ENCODE assay signal across 8 cellular contexts in the genomic region with DNA sequence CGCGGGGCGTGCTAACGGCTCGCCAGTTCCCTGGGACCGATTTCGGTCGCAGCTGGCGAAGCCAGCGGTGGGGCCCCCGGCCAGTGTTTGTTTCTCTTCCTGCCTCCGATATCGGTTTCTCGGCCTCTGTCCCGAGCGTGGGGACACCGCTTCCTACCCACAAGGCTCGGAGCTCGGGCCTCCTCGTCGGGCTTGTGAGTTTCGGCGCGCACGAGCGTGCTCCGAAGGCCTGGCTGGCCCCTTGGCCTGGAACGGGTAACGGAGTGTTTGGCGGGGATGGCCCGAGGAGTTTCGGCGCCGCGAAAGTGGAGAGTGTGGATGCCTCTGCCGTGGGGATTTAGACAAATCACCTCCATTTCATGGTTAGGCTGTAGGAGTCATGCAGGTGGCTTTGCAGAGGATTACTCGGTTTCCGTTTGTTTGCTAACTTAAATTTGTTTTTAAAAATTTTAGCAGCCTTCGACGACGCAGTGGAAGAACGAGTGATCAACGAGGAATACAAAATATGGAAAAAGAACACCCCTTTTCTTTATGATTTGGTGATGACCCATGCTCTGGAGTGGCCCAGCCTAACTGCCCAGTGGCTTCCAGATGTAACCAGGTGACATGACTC. TPM values are rescaled to one million over a fixed set of nuclear protein-coding genes. Genes with fewer than 3 reads are reported as not detected.
DNase-seq lines count a peak whose midpoint lies in the region; ATAC-seq and TF ChIP-seq lines count a peak whose summit lies in the region.

No MANE protein-coding gene starts in this region.

- H3K4me1 ChIP-seq in NT2/D1 (ENCODE audit: insufficient read depth, insufficient read length), result peaks cover 3% of the 10 kb centered on the region
- peaks cover 4% of the 10 kb centered on the region for H3K4me1 ChIP-seq in endocrine pancreas (ENCODE audit: control insufficient read depth, insufficient read depth, low read length)

- H3K27me3 ChIP-seq in NT2/D1 (ENCODE audit: insufficient read depth, insufficient read length) (no peaks in the 10 kb centered on the region), endocrine pancreas (ENCODE audit: control insufficient read depth, insufficient read depth, low read length) (no peaks in the 10 kb centered on the region)

- TF ChIP-seq CTCF in CD14-positive monocyte (IDR thresholded peaks at IDR 0.05), result no peak

- H3K36me3 ChIP-seq in NT2/D1 (ENCODE audit: insufficient read depth, insufficient read length, low read length) (peaks cover 55% of the 10 kb centered on the region), endocrine pancreas (ENCODE audit: control insufficient read depth, insufficient read depth, low read length) (no peaks in the 10 kb centered on the region)

- H3K9me3 ChIP-seq in NT2/D1 (ENCODE audit: insufficient read depth, low read length) (no peaks in the 10 kb centered on the region), endocrine pancreas (ENCODE audit: control insufficient read depth, low read length) (no peaks in the 10 kb centered on the region)

- no peaks in the 10 kb centered on the region for H3K27me3 Mint-ChIP-seq in CD14-positive monocyte (ENCODE audit: low read depth in 3 of 3)
- H3K27me3 Mint-ChIP-seq in naive thymus-derived CD8-positive, alpha-beta T cell, result no peaks in the 10 kb centered on the region

- H3K4me1 Mint-ChIP-seq in CD14-positive monocyte, result peaks cover 42% of the 10 kb centered on the region
- H3K4me1 Mint-ChIP-seq in naive thymus-derived CD8-positive, alpha-beta T cell, result peaks cover 21 to 74% (median 64%) of the 10 kb centered on the region in 4 donors

- H3K9ac ChIP-seq in NT2/D1 (ENCODE audit: insufficient read length, low read depth) (peak overlapping the region; percentile 95), endocrine pancreas (ENCODE audit: control insufficient read depth, insufficient read depth, low read length) (peak overlapping the region; percentile 97)

- H3K9me3 Mint-ChIP-seq in CD14-positive monocyte, result peaks cover 0 to 3% (median 0%) of the 10 kb centered on the region in 7 donors
- H3K9me3 Mint-ChIP-seq in naive thymus-derived CD8-positive, alpha-beta T cell, result no peaks in the 10 kb centered on the region

- H3K4me3 ChIP-seq in NT2/D1 (ENCODE audit: insufficient read length, low read depth) (peak overlapping the region; percentile 96), endocrine pancreas (ENCODE audit: control insufficient read depth, insufficient read depth, low read length) (peak overlapping the region; percentile 71)

- POLR2A ChIA-PET in naive thymus-derived CD8-positive, alpha-beta T cell (lab: Charles Lee), result interaction anchor here (0.9 to 1.7 kb wide), 14 partner anchors 11 to 1007 kb away, joined by 3 to 11 read pairs (median 5); a partner anchor contains a TSS

- peak in 1 of 2 donors; percentile 2 for ATAC-seq in naive thymus-derived CD8-positive, alpha-beta T cell
- no peak for ATAC-seq in GM21381 (IDR thresholded peaks at IDR 0.05; ENCODE audit: unreplicated experiment)
- ATAC-seq in HG02973 (IDR thresholded peaks at IDR 0.05; ENCODE audit: unreplicated experiment), result no peak

- peak overlapping the region; percentile 94 to 100 (median 100) for H3K27ac Mint-ChIP-seq in CD14-positive monocyte
- peak overlapping the region; percentile 90 to 100 (median 99) for H3K27ac Mint-ChIP-seq in naive thymus-derived CD8-positive, alpha-beta T cell

- peaks cover 33 to 52% of the 10 kb centered on the region in 2 donors for H3K36me3 Mint-ChIP-seq in CD14-positive monocyte
- peaks cover 4 to 51% (median 5%) of the 10 kb centered on the region in 3 donors for H3K36me3 Mint-ChIP-seq in naive thymus-derived CD8-positive, alpha-beta T cell

- intact Hi-C loops in CD14-positive monocyte (cut with micrococcal nuclease), result loop anchor here in 1 of 2 donors (5.0 kb wide), 1 partner anchor 166 kb away; a partner anchor contains a TSS

- DNase-seq in CD14-positive monocyte (ENCODE audit: low spot score) (no peak), GM19240 (ENCODE audit: insufficient read length, low spot score) (peak; percentile 8), NT2/D1 (ENCODE audit: low read depth, low spot score) (peak; percentile 32), globus pallidus (ENCODE audit: low spot score) (no peak)
- DNase-seq in naive thymus-derived CD8-positive, alpha-beta T cell, result peak in 1 of 10 donors; percentile 66

- peak overlapping the region; percentile 90 to 92 for H3K4me3 Mint-ChIP-seq in CD14-positive monocyte
- H3K4me3 Mint-ChIP-seq in naive thymus-derived CD8-positive, alpha-beta T cell, result peak overlapping the region; percentile 81 to 99 (median 96)

RNA-seq across cellular contexts. Expression of a gene that starts 0.6 kb away (rescaled TPM):
- 100 to 1,000 TPM; 274 to 307 TPM for polyA plus RNA-seq in CD14-positive monocyte
- 100 to 1,000 TPM; 191 to 193 TPM for total RNA-seq in naive thymus-derived CD8-positive, alpha-beta T cell
- 100 to 1,000 TPM; 226 to 251 (median 231) TPM for polyA plus RNA-seq in naive thymus-derived CD8-positive, alpha-beta T cell

RNA-seq across cellular contexts. Expression of a gene that starts 1.2 kb away (rescaled TPM):
- 10 to 100 TPM; 83.3 to 85.6 TPM for polyA plus RNA-seq in CD14-positive monocyte
- 10 to 100 TPM; 54.3 to 57.2 TPM for total RNA-seq in naive thymus-derived CD8-positive, alpha-beta T cell
- 10 to 100 TPM; 53.2 to 65.8 (median 65.6) TPM for polyA plus RNA-seq in naive thymus-derived CD8-positive, alpha-beta T cell

RNA-seq across cellular contexts. Expression of a gene that starts 51.0 kb away (rescaled TPM):
- under 1 TPM in 1 of 2 donors, not detected in 1; 0.05 TPM for polyA plus RNA-seq in CD14-positive monocyte
- not detected for total RNA-seq in naive thymus-derived CD8-positive, alpha-beta T cell
- not detected for polyA plus RNA-seq in naive thymus-derived CD8-positive, alpha-beta T cell

Comparison
In these comparisons a context has a peak if more than half of its experiments do, and no peak if none do; other contexts are left out.
1. DNase-seq: peak in GM19240 (single experiment) and NT2/D1 (single experiment); none in CD14-positive monocyte (single experiment) and globus pallidus (single experiment).